Comparison of ENCODE assay signal across 1 cellular context in genomic region chr5:39005566-39006232, GRCh38.
TF ChIP-seq lines count a peak whose summit lies in the region.

No MANE protein-coding gene starts in this region.

TF ChIP-seq in K562, 482 proteins besides CTCF, POLR2A, EP300 and RAD21 (continued from another document):
- TF ChIP-seq, protein P1, sequence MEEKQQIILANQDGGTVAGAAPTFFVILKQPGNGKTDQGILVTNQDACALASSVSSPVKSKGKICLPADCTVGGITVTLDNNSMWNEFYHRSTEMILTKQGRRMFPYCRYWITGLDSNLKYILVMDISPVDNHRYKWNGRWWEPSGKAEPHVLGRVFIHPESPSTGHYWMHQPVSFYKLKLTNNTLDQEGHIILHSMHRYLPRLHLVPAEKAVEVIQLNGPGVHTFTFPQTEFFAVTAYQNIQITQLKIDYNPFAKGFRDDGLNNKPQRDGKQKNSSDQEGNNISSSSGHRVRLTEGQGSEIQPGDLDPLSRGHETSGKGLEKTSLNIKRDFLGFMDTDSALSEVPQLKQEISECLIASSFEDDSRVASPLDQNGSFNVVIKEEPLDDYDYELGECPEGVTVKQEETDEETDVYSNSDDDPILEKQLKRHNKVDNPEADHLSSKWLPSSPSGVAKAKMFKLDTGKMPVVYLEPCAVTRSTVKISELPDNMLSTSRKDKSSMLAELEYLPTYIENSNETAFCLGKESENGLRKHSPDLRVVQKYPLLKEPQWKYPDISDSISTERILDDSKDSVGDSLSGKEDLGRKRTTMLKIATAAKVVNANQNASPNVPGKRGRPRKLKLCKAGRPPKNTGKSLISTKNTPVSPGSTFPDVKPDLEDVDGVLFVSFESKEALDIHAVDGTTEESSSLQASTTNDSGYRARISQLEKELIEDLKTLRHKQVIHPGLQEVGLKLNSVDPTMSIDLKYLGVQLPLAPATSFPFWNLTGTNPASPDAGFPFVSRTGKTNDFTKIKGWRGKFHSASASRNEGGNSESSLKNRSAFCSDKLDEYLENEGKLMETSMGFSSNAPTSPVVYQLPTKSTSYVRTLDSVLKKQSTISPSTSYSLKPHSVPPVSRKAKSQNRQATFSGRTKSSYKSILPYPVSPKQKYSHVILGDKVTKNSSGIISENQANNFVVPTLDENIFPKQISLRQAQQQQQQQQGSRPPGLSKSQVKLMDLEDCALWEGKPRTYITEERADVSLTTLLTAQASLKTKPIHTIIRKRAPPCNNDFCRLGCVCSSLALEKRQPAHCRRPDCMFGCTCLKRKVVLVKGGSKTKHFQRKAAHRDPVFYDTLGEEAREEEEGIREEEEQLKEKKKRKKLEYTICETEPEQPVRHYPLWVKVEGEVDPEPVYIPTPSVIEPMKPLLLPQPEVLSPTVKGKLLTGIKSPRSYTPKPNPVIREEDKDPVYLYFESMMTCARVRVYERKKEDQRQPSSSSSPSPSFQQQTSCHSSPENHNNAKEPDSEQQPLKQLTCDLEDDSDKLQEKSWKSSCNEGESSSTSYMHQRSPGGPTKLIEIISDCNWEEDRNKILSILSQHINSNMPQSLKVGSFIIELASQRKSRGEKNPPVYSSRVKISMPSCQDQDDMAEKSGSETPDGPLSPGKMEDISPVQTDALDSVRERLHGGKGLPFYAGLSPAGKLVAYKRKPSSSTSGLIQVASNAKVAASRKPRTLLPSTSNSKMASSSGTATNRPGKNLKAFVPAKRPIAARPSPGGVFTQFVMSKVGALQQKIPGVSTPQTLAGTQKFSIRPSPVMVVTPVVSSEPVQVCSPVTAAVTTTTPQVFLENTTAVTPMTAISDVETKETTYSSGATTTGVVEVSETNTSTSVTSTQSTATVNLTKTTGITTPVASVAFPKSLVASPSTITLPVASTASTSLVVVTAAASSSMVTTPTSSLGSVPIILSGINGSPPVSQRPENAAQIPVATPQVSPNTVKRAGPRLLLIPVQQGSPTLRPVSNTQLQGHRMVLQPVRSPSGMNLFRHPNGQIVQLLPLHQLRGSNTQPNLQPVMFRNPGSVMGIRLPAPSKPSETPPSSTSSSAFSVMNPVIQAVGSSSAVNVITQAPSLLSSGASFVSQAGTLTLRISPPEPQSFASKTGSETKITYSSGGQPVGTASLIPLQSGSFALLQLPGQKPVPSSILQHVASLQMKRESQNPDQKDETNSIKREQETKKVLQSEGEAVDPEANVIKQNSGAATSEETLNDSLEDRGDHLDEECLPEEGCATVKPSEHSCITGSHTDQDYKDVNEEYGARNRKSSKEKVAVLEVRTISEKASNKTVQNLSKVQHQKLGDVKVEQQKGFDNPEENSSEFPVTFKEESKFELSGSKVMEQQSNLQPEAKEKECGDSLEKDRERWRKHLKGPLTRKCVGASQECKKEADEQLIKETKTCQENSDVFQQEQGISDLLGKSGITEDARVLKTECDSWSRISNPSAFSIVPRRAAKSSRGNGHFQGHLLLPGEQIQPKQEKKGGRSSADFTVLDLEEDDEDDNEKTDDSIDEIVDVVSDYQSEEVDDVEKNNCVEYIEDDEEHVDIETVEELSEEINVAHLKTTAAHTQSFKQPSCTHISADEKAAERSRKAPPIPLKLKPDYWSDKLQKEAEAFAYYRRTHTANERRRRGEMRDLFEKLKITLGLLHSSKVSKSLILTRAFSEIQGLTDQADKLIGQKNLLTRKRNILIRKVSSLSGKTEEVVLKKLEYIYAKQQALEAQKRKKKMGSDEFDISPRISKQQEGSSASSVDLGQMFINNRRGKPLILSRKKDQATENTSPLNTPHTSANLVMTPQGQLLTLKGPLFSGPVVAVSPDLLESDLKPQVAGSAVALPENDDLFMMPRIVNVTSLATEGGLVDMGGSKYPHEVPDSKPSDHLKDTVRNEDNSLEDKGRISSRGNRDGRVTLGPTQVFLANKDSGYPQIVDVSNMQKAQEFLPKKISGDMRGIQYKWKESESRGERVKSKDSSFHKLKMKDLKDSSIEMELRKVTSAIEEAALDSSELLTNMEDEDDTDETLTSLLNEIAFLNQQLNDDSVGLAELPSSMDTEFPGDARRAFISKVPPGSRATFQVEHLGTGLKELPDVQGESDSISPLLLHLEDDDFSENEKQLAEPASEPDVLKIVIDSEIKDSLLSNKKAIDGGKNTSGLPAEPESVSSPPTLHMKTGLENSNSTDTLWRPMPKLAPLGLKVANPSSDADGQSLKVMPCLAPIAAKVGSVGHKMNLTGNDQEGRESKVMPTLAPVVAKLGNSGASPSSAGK (IDR thresholded peaks at IDR 0.05) = 0 out of 2 replicates have a peak, but pooled peaks have one; percentile 22
- TF ChIP-seq, protein P2, sequence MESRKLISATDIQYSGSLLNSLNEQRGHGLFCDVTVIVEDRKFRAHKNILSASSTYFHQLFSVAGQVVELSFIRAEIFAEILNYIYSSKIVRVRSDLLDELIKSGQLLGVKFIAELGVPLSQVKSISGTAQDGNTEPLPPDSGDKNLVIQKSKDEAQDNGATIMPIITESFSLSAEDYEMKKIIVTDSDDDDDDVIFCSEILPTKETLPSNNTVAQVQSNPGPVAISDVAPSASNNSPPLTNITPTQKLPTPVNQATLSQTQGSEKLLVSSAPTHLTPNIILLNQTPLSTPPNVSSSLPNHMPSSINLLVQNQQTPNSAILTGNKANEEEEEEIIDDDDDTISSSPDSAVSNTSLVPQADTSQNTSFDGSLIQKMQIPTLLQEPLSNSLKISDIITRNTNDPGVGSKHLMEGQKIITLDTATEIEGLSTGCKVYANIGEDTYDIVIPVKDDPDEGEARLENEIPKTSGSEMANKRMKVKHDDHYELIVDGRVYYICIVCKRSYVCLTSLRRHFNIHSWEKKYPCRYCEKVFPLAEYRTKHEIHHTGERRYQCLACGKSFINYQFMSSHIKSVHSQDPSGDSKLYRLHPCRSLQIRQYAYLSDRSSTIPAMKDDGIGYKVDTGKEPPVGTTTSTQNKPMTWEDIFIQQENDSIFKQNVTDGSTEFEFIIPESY (CRISPR knock-in tag; IDR thresholded peaks at IDR 0.05) = 0 out of 2 replicates have a peak, but pooled peaks have one; percentile 10
- TF ChIP-seq LEF1 (IDR thresholded peaks at IDR 0.05) (0 out of 2 replicates have a peak, but pooled peaks have one; percentile 21), ARID2 (IDR thresholded peaks at IDR 0.05) (0 out of 2 replicates have a peak, but pooled peaks have one; percentile 36), MAFK (IDR thresholded peaks at IDR 0.05; ENCODE audit: low read length) (no peak), POLR2B (IDR thresholded peaks at IDR 0.05; ENCODE audit: low read depth, partially characterized antibody) (no peak), GMEB1 (CRISPR knock-in tag; IDR thresholded peaks at IDR 0.05) (no peak), SRSF9 (IDR thresholded peaks at IDR 0.05; ENCODE audit: borderline replicate concordance, low read depth, low read length) (no peak), ZFP1 (CRISPR knock-in tag; IDR thresholded peaks at IDR 0.05) (no peak), CHAMP1 (IDR thresholded peaks at IDR 0.05) (peak; percentile 46; the same call in 1 of the 2 replicates), BCL6 (CRISPR knock-in tag; IDR thresholded peaks at IDR 0.05) (no peak), POLR2AphosphoS2 (IDR thresholded peaks at IDR 0.05; ENCODE audit: low read length) (no peak), RCOR1 (IDR thresholded peaks at IDR 0.05; ENCODE audit: borderline replicate concordance in 1 of 2, low read depth in 2 of 2, low read length in 2 of 2) (0 out of 4 replicates have a peak, but pooled peaks of 1 of the 2 experiments have one; percentile 11), RBM17 (IDR thresholded peaks at IDR 0.05; ENCODE audit: borderline replicate concordance, low read depth, low read length) (no peak), ZFX (CRISPR knock-in tag; IDR thresholded peaks at IDR 0.05) (peak; percentile 47), KAT8 (IDR thresholded peaks at IDR 0.05; ENCODE audit: low read depth) (0 out of 2 replicates have a peak, but pooled peaks have one; percentile 35)
- TF ChIP-seq, protein P3, sequence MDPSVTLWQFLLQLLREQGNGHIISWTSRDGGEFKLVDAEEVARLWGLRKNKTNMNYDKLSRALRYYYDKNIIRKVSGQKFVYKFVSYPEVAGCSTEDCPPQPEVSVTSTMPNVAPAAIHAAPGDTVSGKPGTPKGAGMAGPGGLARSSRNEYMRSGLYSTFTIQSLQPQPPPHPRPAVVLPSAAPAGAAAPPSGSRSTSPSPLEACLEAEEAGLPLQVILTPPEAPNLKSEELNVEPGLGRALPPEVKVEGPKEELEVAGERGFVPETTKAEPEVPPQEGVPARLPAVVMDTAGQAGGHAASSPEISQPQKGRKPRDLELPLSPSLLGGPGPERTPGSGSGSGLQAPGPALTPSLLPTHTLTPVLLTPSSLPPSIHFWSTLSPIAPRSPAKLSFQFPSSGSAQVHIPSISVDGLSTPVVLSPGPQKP (CRISPR knock-in tag; IDR thresholded peaks at IDR 0.05) = no peak
- TF ChIP-seq, protein P4, sequence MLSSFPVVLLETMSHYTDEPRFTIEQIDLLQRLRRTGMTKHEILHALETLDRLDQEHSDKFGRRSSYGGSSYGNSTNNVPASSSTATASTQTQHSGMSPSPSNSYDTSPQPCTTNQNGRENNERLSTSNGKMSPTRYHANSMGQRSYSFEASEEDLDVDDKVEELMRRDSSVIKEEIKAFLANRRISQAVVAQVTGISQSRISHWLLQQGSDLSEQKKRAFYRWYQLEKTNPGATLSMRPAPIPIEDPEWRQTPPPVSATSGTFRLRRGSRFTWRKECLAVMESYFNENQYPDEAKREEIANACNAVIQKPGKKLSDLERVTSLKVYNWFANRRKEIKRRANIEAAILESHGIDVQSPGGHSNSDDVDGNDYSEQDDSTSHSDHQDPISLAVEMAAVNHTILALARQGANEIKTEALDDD (IDR thresholded peaks at IDR 0.05) = peak; percentile 66
- TF ChIP-seq, protein P5, sequence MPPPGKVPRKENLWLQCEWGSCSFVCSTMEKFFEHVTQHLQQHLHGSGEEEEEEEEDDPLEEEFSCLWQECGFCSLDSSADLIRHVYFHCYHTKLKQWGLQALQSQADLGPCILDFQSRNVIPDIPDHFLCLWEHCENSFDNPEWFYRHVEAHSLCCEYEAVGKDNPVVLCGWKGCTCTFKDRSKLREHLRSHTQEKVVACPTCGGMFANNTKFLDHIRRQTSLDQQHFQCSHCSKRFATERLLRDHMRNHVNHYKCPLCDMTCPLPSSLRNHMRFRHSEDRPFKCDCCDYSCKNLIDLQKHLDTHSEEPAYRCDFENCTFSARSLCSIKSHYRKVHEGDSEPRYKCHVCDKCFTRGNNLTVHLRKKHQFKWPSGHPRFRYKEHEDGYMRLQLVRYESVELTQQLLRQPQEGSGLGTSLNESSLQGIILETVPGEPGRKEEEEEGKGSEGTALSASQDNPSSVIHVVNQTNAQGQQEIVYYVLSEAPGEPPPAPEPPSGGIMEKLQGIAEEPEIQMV (tag; conservative IDR thresholded peaks at IDR 0.05; ENCODE audit: low read depth) = no peak
- TF ChIP-seq, protein P6, sequence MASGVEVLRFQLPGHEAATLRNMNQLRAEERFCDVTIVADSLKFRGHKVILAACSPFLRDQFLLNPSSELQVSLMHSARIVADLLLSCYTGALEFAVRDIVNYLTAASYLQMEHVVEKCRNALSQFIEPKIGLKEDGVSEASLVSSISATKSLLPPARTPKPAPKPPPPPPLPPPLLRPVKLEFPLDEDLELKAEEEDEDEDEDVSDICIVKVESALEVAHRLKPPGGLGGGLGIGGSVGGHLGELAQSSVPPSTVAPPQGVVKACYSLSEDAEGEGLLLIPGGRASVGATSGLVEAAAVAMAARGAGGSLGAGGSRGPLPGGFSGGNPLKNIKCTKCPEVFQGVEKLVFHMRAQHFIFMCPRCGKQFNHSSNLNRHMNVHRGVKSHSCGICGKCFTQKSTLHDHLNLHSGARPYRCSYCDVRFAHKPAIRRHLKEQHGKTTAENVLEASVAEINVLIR (CRISPR knock-in tag; IDR thresholded peaks at IDR 0.05) = no peak
- TF ChIP-seq, protein P7, sequence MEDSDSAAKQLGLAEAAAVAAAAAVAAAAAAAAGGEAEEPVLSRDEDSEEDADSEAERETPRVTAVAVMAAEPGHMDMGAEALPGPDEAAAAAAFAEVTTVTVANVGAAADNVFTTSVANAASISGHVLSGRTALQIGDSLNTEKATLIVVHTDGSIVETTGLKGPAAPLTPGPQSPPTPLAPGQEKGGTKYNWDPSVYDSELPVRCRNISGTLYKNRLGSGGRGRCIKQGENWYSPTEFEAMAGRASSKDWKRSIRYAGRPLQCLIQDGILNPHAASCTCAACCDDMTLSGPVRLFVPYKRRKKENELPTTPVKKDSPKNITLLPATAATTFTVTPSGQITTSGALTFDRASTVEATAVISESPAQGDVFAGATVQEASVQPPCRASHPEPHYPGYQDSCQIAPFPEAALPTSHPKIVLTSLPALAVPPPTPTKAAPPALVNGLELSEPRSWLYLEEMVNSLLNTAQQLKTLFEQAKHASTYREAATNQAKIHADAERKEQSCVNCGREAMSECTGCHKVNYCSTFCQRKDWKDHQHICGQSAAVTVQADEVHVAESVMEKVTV (CRISPR knock-in tag; IDR thresholded peaks at IDR 0.05) = peak; percentile 39; the same call in 1 of the 2 replicates
